15 cellular contexts compared by ENCODE assay signal in genomic region chr1:15810073-15810472, GRCh38.
"Had no signal": no experiment of that assay in that cellular context is flagged by ENCODE, and none has a peak within 500 bp of the region (broad histone marks: within the 10 kb centered on the region; RNA-seq: fewer than 3 reads in every experiment).

No MANE protein-coding gene starts in this region.

- H3K27ac ChIP-seq: lower lobe of right lung, neutrophil, prostate gland, sigmoid colon had no signal

- ATAC-seq: lower lobe of right lung; mucosa of descending colon; naive thymus-derived CD8-positive, alpha-beta T cell; stimulated activated naive CD8-positive, alpha-beta T cell treated with anti-CD3 and anti-CD28 coated beads, Interleukin-15, Interleukin-2, amounts not matched to agents 100 U/mL and 50 U/mL, for 24 hours had no signal

- DNase-seq: activated CD4-positive, alpha-beta T cell treated with anti-CD3 and anti-CD28 coated beads, Interleukin-2, amount 50 U/mL, for 4 hours; activated CD4-positive, CD25-positive, alpha-beta regulatory T cell treated with anti-CD3 and anti-CD28 coated beads, Interleukin-2, amount 50 U/mL, for 72 hours; activated effector memory CD4-positive, alpha-beta T cell treated with anti-CD3 and anti-CD28 coated beads, Interleukin-2, amount 50 U/mL, for 16 hours; activated T-cell treated with anti-CD3 and anti-CD28 coated beads, Interleukin-2, amount 50 U/mL, for 1 hour; glutamatergic neuron; left cardiac atrium; lower lobe of right lung; mucosa of descending colon; naive thymus-derived CD8-positive, alpha-beta T cell; sigmoid colon; stimulated activated CD4-positive, alpha-beta T cell treated with anti-CD3 and anti-CD28 coated beads, Interleukin-12 subunit alpha, Interleukin-12 subunit beta, amount 100 ng/mL, for 4 hours; stimulated activated CD4-positive, alpha-beta T cell treated with anti-CD3 and anti-CD28 coated beads, Interleukin-2, amount 100 ng/mL, for 48 hours; stimulated activated naive CD8-positive, alpha-beta T cell treated with anti-CD3 and anti-CD28 coated beads, Interleukin-15, Interleukin-2, amounts not matched to agents 100 U/mL and 50 U/mL, for 24 hours had no signal
